24 cellular contexts compared by ENCODE assay signal in genomic region chr2:134227666-134228065, GRCh38. TPM values are rescaled to one million over a fixed set of nuclear protein-coding genes. Genes with fewer than 3 reads are reported as not detected.
DNase-seq lines count a peak whose midpoint lies in the region; ATAC-seq and TF ChIP-seq lines count a peak whose summit lies in the region.
"Had no signal": no experiment of that assay in that cellular context is flagged by ENCODE, and none has a peak within 500 bp of the region (broad histone marks: within the 10 kb centered on the region; RNA-seq: fewer than 3 reads in every experiment).

No MANE protein-coding gene starts in this region.

- no peaks in the 10 kb centered on the region for H3K27me3 Mint-ChIP-seq in CD4-positive, CD25-positive, alpha-beta regulatory T cell
- no peaks in the 10 kb centered on the region for H3K27me3 Mint-ChIP-seq in CD8-positive, alpha-beta T cell (ENCODE audit: low read depth)
- no peaks in the 10 kb centered on the region for H3K27me3 Mint-ChIP-seq in T-cell
- H3K27me3 Mint-ChIP-seq: activated CD4-positive, alpha-beta T cell treated with anti-CD3 and anti-CD28 coated beads for 36 hours; IgD-negative memory B cell had no signal

- H3K9me3 Mint-ChIP-seq in CD4-positive, CD25-positive, alpha-beta regulatory T cell, result peaks cover 0 to 18% (median 2%) of the 10 kb centered on the region in 7 donors
- peaks cover 17% of the 10 kb centered on the region for H3K9me3 Mint-ChIP-seq in CD8-positive, alpha-beta T cell
- H3K9me3 Mint-ChIP-seq in T-cell, result peaks cover 0 to 18% (median 9%) of the 10 kb centered on the region in 3 donors

- no peak for TF ChIP-seq CTCF in CD8-positive, alpha-beta T cell (IDR thresholded peaks at IDR 0.05)

- POLR2A ChIA-PET in CD8-positive, alpha-beta T cell (lab: Charles Lee), result interaction anchor here (1.0 kb wide), 1 partner anchor 100 kb away, joined by 3 read pairs; no protein-coding TSS in a partner anchor
- POLR2A ChIA-PET in T-cell (lab: Charles Lee), result no interaction called here

- peaks cover 7 to 8% of the 10 kb centered on the region in 2 experiments for H3K9me3 ChIP-seq in CD4-positive, CD25-positive, alpha-beta regulatory T cell (ENCODE audit: control insufficient read depth in 2 of 2, low read length in 2 of 2)
- H3K9me3 ChIP-seq in CD8-positive, alpha-beta T cell (ENCODE audit: low read length), result peaks cover 5% of the 10 kb centered on the region
- H3K9me3 ChIP-seq: neutrophil, prostate gland, SK-N-SH, thyroid gland, vagina had no signal

- ATAC-seq in CD4-positive, CD25-positive, alpha-beta regulatory T cell (ENCODE audit: low read depth in 2 of 2), result no peak
- no peak for ATAC-seq in CD8-positive, alpha-beta T cell
- no peak for ATAC-seq in T-cell (replicated peaks in 1 of 4)
- no peak for ATAC-seq in HG02763 (IDR thresholded peaks at IDR 0.05; ENCODE audit: unreplicated experiment)
- ATAC-seq: activated CD4-positive, alpha-beta T cell treated with anti-CD3 and anti-CD28 coated beads for 36 hours; left ventricle myocardium superior had no signal

- no peaks in the 10 kb centered on the region for H3K27me3 ChIP-seq in CD4-positive, CD25-positive, alpha-beta regulatory T cell (ENCODE audit: control insufficient read depth, insufficient read depth, low read length)
- no peaks in the 10 kb centered on the region for H3K27me3 ChIP-seq in CD8-positive, alpha-beta T cell (ENCODE audit: insufficient read depth, low read length)
- H3K27me3 ChIP-seq: brain microvascular endothelial cell, neutrophil, stomach, thyroid gland, vagina had no signal

- H3K27ac ChIP-seq in CD4-positive, CD25-positive, alpha-beta regulatory T cell (ENCODE audit: insufficient read depth, low read length, poor library complexity, severe bottlenecking), result no peak overlapping the region
- H3K27ac ChIP-seq in CD8-positive, alpha-beta T cell (ENCODE audit: low read depth, low read length), result no peak overlapping the region
- H3K27ac ChIP-seq: brain microvascular endothelial cell, C4-2B, neutrophil, prostate gland, stomach, thyroid gland, vagina had no signal

- peaks cover 17% of the 10 kb centered on the region for H3K4me1 ChIP-seq in CD4-positive, CD25-positive, alpha-beta regulatory T cell (ENCODE audit: control insufficient read depth, insufficient read depth, low read length, poor library complexity, severe bottlenecking)
- peaks cover 21% of the 10 kb centered on the region for H3K4me1 ChIP-seq in CD8-positive, alpha-beta T cell (ENCODE audit: insufficient read depth, low read length)
- H3K4me1 ChIP-seq: prostate gland had no signal

- no peak overlapping the region for H3K4me3 ChIP-seq in CD4-positive, CD25-positive, alpha-beta regulatory T cell (ENCODE audit: low read depth, low read length)
- no peak overlapping the region for H3K4me3 ChIP-seq in CD8-positive, alpha-beta T cell (ENCODE audit: low read depth, low read length)
- H3K4me3 ChIP-seq: prostate gland, stomach, thyroid gland, vagina had no signal

- intact Hi-C loops in CD8-positive, alpha-beta T cell (cut with DNase I, micrococcal nuclease), result no loop called here

- H3K36me3 ChIP-seq in CD4-positive, CD25-positive, alpha-beta regulatory T cell (ENCODE audit: control insufficient read depth, insufficient read depth, low read length), result no peaks in the 10 kb centered on the region
- no peaks in the 10 kb centered on the region for H3K36me3 ChIP-seq in CD8-positive, alpha-beta T cell (ENCODE audit: insufficient read depth, low read length)
- H3K36me3 ChIP-seq: brain microvascular endothelial cell, neutrophil, prostate gland, stomach, thyroid gland, vagina had no signal

- peaks cover 11% of the 10 kb centered on the region for H3K36me3 Mint-ChIP-seq in CD4-positive, CD25-positive, alpha-beta regulatory T cell
- peaks cover 10% of the 10 kb centered on the region for H3K36me3 Mint-ChIP-seq in CD8-positive, alpha-beta T cell
- peaks cover 13% of the 10 kb centered on the region for H3K36me3 Mint-ChIP-seq in T-cell

- no peak for DNase-seq in CD4-positive, CD25-positive, alpha-beta regulatory T cell
- DNase-seq in CD8-positive, alpha-beta T cell, result no peak
- peak; percentile 26 for DNase-seq in NCI-H146 treated with DMSO at 0.1 percent for 48 hours (lab: John Stamatoyannopoulos, UW; ENCODE audit: unreplicated experiment)
- no peak for DNase-seq in T-cell
- no peak for DNase-seq in glomerular visceral epithelial cell (ENCODE audit: extremely low spot score)
- DNase-seq in NCI-H1436 (lab: John Stamatoyannopoulos, UW), result no peak
- no peak for DNase-seq in EL
- DNase-seq: activated CD4-positive, alpha-beta T cell treated with anti-CD3 and anti-CD28 coated beads for 36 hours; activated T-cell treated with anti-CD3 and anti-CD28 coated beads, Interleukin-2, amount 50 U/mL, for 1 hour; amniotic stem cell; brain microvascular endothelial cell; DMS153; GDM1; islet precursor cell; left ventricle myocardium superior; SK-N-SH; stomach; thyroid gland had no signal

- peaks cover 36 to 68% (median 53%) of the 10 kb centered on the region in 4 donors for H3K4me1 Mint-ChIP-seq in CD4-positive, CD25-positive, alpha-beta regulatory T cell
- peaks cover 70% of the 10 kb centered on the region for H3K4me1 Mint-ChIP-seq in CD8-positive, alpha-beta T cell (ENCODE audit: low read depth)
- H3K4me1 Mint-ChIP-seq in T-cell, result peaks cover 47 to 81% (median 68%) of the 10 kb centered on the region in 3 donors

- H3K27ac Mint-ChIP-seq in CD4-positive, CD25-positive, alpha-beta regulatory T cell, result peak overlapping the region in 2 of 3 donors; percentile 10 to 22
- H3K27ac Mint-ChIP-seq in CD8-positive, alpha-beta T cell, result peak overlapping the region; percentile 61
- H3K27ac Mint-ChIP-seq in T-cell, result peak overlapping the region; percentile 13
- H3K27ac Mint-ChIP-seq: activated CD4-positive, alpha-beta T cell treated with anti-CD3 and anti-CD28 coated beads for 36 hours had no signal

- CTCF ChIA-PET in CD8-positive, alpha-beta T cell (lab: Charles Lee), result interaction anchor here (1.0 to 3.0 kb wide), 5 partner anchors 12 to 181 kb away, joined by 3 to 22 read pairs (median 3); no protein-coding TSS in a partner anchor
- CTCF ChIA-PET in T-cell (lab: Charles Lee), result interaction anchor here in 1 of 2 donors (0.7 to 2.6 kb wide), 4 partner anchors 8 to 109 kb away, joined by 4 to 7 read pairs (median 6); no protein-coding TSS in a partner anchor

- no peak overlapping the region for H3K4me3 Mint-ChIP-seq in CD4-positive, CD25-positive, alpha-beta regulatory T cell
- H3K4me3 Mint-ChIP-seq in CD8-positive, alpha-beta T cell, result no peak overlapping the region
- H3K4me3 Mint-ChIP-seq in T-cell, result no peak overlapping the region
- H3K4me3 Mint-ChIP-seq: activated CD4-positive, alpha-beta T cell treated with anti-CD3 and anti-CD28 coated beads for 36 hours; IgD-negative memory B cell had no signal

RNA-seq across cellular contexts. Expression of gene MGAT5, which starts 26.2 kb away (rescaled TPM):
- total RNA-seq in CD4-positive, CD25-positive, alpha-beta regulatory T cell, result 68.8 TPM
- 1 to 10 TPM; 3.6 to 7.2 (median 6.3) TPM for polyA plus RNA-seq in CD4-positive, CD25-positive, alpha-beta regulatory T cell
- total RNA-seq in CD8-positive, alpha-beta T cell, result 10 to 100 TPM; 49.6 to 52.9 TPM
- 10 to 100 TPM; 61.1 to 94.9 (median 81.8) TPM for total RNA-seq in T-cell
